10 cellular contexts compared by ENCODE assay signal in genomic region chr2:48346124-48346536, GRCh38. TPM values are rescaled to one million over a fixed set of nuclear protein-coding genes. Genes with fewer than 3 reads are reported as not detected.
A peak's percentile ranks its signal among the peaks of the same experiment; 100 is the strongest.
DNase-seq lines count a peak whose midpoint lies in the region; ATAC-seq and TF ChIP-seq lines count a peak whose summit lies in the region.
"Had no signal": no experiment of that assay in that cellular context is flagged by ENCODE, and none has a peak within 500 bp of the region (broad histone marks: within the 10 kb centered on the region; RNA-seq: fewer than 3 reads in every experiment).

No MANE protein-coding gene starts in this region.

- H3K27ac Mint-ChIP-seq in CD4-positive, alpha-beta memory T cell, result peak overlapping the region in 2 of 7 donors; percentile 37 to 83

- H3K27ac ChIP-seq in left ventricle myocardium inferior (replicated peaks) (peak overlapping the region; percentile 60), sigmoid colon (peak overlapping the region in 3 of 4 donors; percentile 40 to 62 (median 57))
- H3K27ac ChIP-seq in CD4-positive, alpha-beta memory T cell (ENCODE audit: low read depth, low read length), result no peak overlapping the region
- H3K27ac ChIP-seq: KMS-11 had no signal

- no peaks in the 10 kb centered on the region for H3K27me3 Mint-ChIP-seq in CD4-positive, alpha-beta memory T cell

- ATAC-seq in GM19467 (IDR thresholded peaks at IDR 0.05; ENCODE audit: unreplicated experiment), result no peak
- ATAC-seq: activated CD4-positive, CD25-positive, alpha-beta regulatory T cell treated with anti-CD3 and anti-CD28 coated beads, Interleukin-2, amount 50 U/mL, for 24 hours had no signal

- no peak overlapping the region for H3K4me3 ChIP-seq in left ventricle myocardium inferior
- no peak overlapping the region for H3K4me3 ChIP-seq in sigmoid colon
- no peak overlapping the region for H3K4me3 ChIP-seq in CD4-positive, alpha-beta memory T cell (ENCODE audit: low read length in 2 of 2)

- peaks cover 24% of the 10 kb centered on the region for H3K9me3 ChIP-seq in left ventricle myocardium inferior (replicated peaks)
- peaks cover 0 to 5% (median 2%) of the 10 kb centered on the region in 4 donors for H3K9me3 ChIP-seq in sigmoid colon
- peaks cover 0 to 6% of the 10 kb centered on the region in 2 donors for H3K9me3 ChIP-seq in CD4-positive, alpha-beta memory T cell (ENCODE audit: control insufficient read depth in 1 of 2, low read length in 2 of 2)

- H3K36me3 ChIP-seq in left ventricle myocardium inferior (peaks cover 29% of the 10 kb centered on the region), sigmoid colon (peaks cover 0 to 5% (median 2%) of the 10 kb centered on the region in 4 donors)
- H3K36me3 ChIP-seq in CD4-positive, alpha-beta memory T cell (ENCODE audit: insufficient read depth, low read length), result peaks cover 13% of the 10 kb centered on the region

- CTCF ChIA-PET in CD4-positive, alpha-beta memory T cell (lab: Charles Lee; ENCODE audit: partially characterized antibody), result interaction anchor here (1.6 kb wide), 1 partner anchor 12 kb away, joined by 3 read pairs; no protein-coding TSS in a partner anchor

- H3K9me3 Mint-ChIP-seq in CD4-positive, alpha-beta memory T cell, result peaks cover 0 to 24% (median 19%) of the 10 kb centered on the region in 8 donors

- peak overlapping the region in 3 of 8 donors; percentile 14 to 53 (median 20) for H3K4me3 Mint-ChIP-seq in CD4-positive, alpha-beta memory T cell

- no peak for TF ChIP-seq EP300 in sigmoid colon (IDR thresholded peaks at IDR 0.05)

- peaks cover 31 to 62% (median 46%) of the 10 kb centered on the region in 4 donors for H3K4me1 Mint-ChIP-seq in CD4-positive, alpha-beta memory T cell

- TF ChIP-seq POLR2A in sigmoid colon (IDR thresholded peaks at IDR 0.05), result no peak

- H3K36me3 Mint-ChIP-seq in CD4-positive, alpha-beta memory T cell, result peaks cover 33 to 37% of the 10 kb centered on the region in 2 donors

- TF ChIP-seq CTCF in left ventricle myocardium inferior (IDR thresholded peaks at IDR 0.05; ENCODE audit: borderline replicate concordance) (no peak), sigmoid colon (IDR thresholded peaks at IDR 0.05) (no peak)

- DNase-seq in ELR (ENCODE audit: low read depth) (peak; percentile 86), amniotic epithelial cell (ENCODE audit: low read depth) (peak; percentile 95), left ventricle myocardium inferior (peak; percentile 23), sigmoid colon (peak; percentile 71), middle frontal gyrus (ENCODE audit: extremely low spot score, low spot score) (no peak), NCI-H345 (lab: John Stamatoyannopoulos, UW) (no peak)
- no peak for DNase-seq in CD4-positive, alpha-beta memory T cell

- 72 to 82% methylated on average over 2 of the region's 2 CpGs for WGBS in sigmoid colon, 2 donors

- POLR2A ChIA-PET in CD4-positive, alpha-beta memory T cell (lab: Charles Lee; ENCODE audit: partially characterized antibody), result no interaction called here

- intact Hi-C loops in left ventricle myocardium inferior (cut with micrococcal nuclease), result no loop called here
- intact Hi-C loops in sigmoid colon (cut with DNase I), result no loop called here
- intact Hi-C loops in CD4-positive, alpha-beta memory T cell (cut with micrococcal nuclease), result no loop called here

- H3K27me3 ChIP-seq in left ventricle myocardium inferior (ENCODE audit: low read depth) (no peaks in the 10 kb centered on the region), sigmoid colon (no peaks in the 10 kb centered on the region)
- no peaks in the 10 kb centered on the region for H3K27me3 ChIP-seq in CD4-positive, alpha-beta memory T cell (ENCODE audit: insufficient read depth, low read length)

- peaks cover 57% of the 10 kb centered on the region for H3K4me1 ChIP-seq in left ventricle myocardium inferior
- peaks cover 0 to 29% (median 13%) of the 10 kb centered on the region in 4 donors for H3K4me1 ChIP-seq in sigmoid colon
- H3K4me1 ChIP-seq in CD4-positive, alpha-beta memory T cell (ENCODE audit: insufficient read depth, low read length), result peaks cover 75% of the 10 kb centered on the region

RNA-seq across cellular contexts. Expression of gene FOXN2, which starts 31.6 kb away (rescaled TPM):
- total RNA-seq in left ventricle myocardium inferior (9.6 TPM), sigmoid colon (10 to 100 TPM; 14.1 to 24.6 (median 17.8) TPM)
- 1 to 10 TPM; 4.8 to 8.2 (median 5.3) TPM for polyA plus RNA-seq in sigmoid colon
- 10 to 100 TPM; 60.4 to 67.3 TPM for total RNA-seq in CD4-positive, alpha-beta memory T cell
- 10 to 100 TPM; 31.2 to 47.5 TPM for polyA plus RNA-seq in CD4-positive, alpha-beta memory T cell

Comparison
In these comparisons a context has a peak if more than half of its experiments do, and no peak if none do; other contexts are left out.
1. DNase-seq: peak in ELR (single experiment), amniotic epithelial cell (single experiment), left ventricle myocardium inferior (single experiment) and sigmoid colon (single experiment); none in middle frontal gyrus (single experiment), CD4-positive, alpha-beta memory T cell (0 of 5) and NCI-H345 (single experiment).